Comparison of ENCODE assay signal across 27 cellular contexts in the genomic region with DNA sequence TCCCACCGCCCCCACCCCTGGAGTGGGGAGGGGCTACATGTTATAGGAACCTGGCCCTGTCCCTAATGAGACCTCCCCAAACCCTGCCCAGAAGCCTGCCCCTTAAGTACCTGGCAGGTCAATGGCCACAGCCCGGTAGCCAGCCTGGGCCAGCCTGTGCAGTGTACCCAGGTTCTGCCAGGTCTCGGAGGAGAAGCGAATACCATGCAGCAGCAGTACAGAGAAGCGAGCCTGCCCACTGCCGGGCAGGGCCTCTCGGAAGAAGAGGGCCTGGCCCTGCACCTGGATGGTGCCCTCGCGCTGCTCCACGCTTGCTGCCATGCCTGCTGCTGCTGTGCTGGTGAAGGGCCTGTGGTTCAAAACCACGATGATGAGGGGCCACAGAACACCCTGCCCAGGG.
DNase-seq lines count a peak whose midpoint lies in the region; ATAC-seq and TF ChIP-seq lines count a peak whose summit lies in the region.
"Had no signal": no experiment of that assay in that cellular context is flagged by ENCODE, and none has a peak within 500 bp of the region (broad histone marks: within the 10 kb centered on the region; RNA-seq: fewer than 3 reads in every experiment).

No MANE protein-coding gene starts in this region.

- POLR2A ChIA-PET in RWPE1 (lab: Yijun Ruan, JAX; ENCODE audit: low non-redundant PET), result no interaction called here

- H3K27me3 Mint-ChIP-seq in activated T-cell treated with anti-CD3 and anti-CD28 coated beads, Interleukin-2, amount 50 U/mL, for 24 hours, result no peaks in the 10 kb centered on the region
- no peaks in the 10 kb centered on the region for H3K27me3 Mint-ChIP-seq in memory B cell
- H3K27me3 Mint-ChIP-seq in effector memory CD8-positive, alpha-beta T cell, result no peaks in the 10 kb centered on the region

- DNase-seq in activated T-cell treated with anti-CD3 and anti-CD28 coated beads, Interleukin-2, amount 50 U/mL, for 24 hours, result no peak
- no peak for DNase-seq in activated T-cell treated with anti-CD3 and anti-CD28 coated beads for 4 hours
- DNase-seq in RWPE1 (ENCODE audit: low spot score), result no peak
- no peak for DNase-seq in memory B cell (ENCODE audit: low spot score in 2 of 2)
- DNase-seq in effector memory CD8-positive, alpha-beta T cell, result no peak
- DNase-seq: activated CD4-positive, alpha-beta T cell treated with anti-CD3 and anti-CD28 coated beads for 4 hours; activated CD8-positive, alpha-beta memory T cell treated with anti-CD3 and anti-CD28 coated beads for 24 hours; activated naive CD4-positive, alpha-beta T cell; activated T-cell treated with anti-CD3 and anti-CD28 coated beads, Interleukin-2, amount 50 U/mL, for 4 hours; anterior cingulate cortex; central memory CD4-positive, alpha-beta T cell; COR-L47; DMS79 treated with DMSO at 0.1 percent for 48 hours; esophagus squamous epithelium; foreskin melanocyte; hippocampal formation; immature natural killer cell; NCI-H2171; PC-3; stimulated activated CD4-positive, alpha-beta T cell treated with anti-CD3 and anti-CD28 coated beads, Interleukin-1b, Interleukin-23, amount 100 ng/mL, for 48 hours; stimulated activated CD8-positive, alpha-beta memory T cell treated with anti-CD3 and anti-CD28 coated beads, Interleukin-4, amount 100 ng/mL, for 48 hours; tibial artery had no signal

- TF ChIP-seq CTCF in RWPE1 (conservative IDR thresholded peaks at IDR 0.05; ENCODE audit: low read depth), result no peak

- peaks cover 9% of the 10 kb centered on the region; the same call in 1 of the 2 replicates for H3K36me3 ChIP-seq in BLaER1
- H3K36me3 ChIP-seq: esophagus squamous epithelium, tibial artery had no signal

- ATAC-seq in memory B cell (ENCODE audit: low read depth) (no peak), GM19328 (IDR thresholded peaks at IDR 0.05; ENCODE audit: unreplicated experiment) (no peak), GM18909 (IDR thresholded peaks at IDR 0.05; ENCODE audit: poor library complexity, unreplicated experiment) (no peak)
- no peak for ATAC-seq in effector memory CD8-positive, alpha-beta T cell (replicated peaks)
- ATAC-seq: activated T-cell treated with anti-CD3 and anti-CD28 coated beads, Interleukin-2, amount 50 U/mL, for 4 hours; left colon; PC-3 had no signal

- peak overlapping the region; percentile 18 for H3K4me3 Mint-ChIP-seq in activated T-cell treated with anti-CD3 and anti-CD28 coated beads, Interleukin-2, amount 50 U/mL, for 24 hours
- peak overlapping the region; percentile 55 for H3K4me3 Mint-ChIP-seq in memory B cell
- no peak overlapping the region for H3K4me3 Mint-ChIP-seq in effector memory CD8-positive, alpha-beta T cell
- H3K4me3 Mint-ChIP-seq: T-helper 2 cell treated with Interferon-gamma antibody and Interleukin-4, amounts not matched to agents 5 μg/mL and 100 μg/mL, for 36 hours had no signal

- H3K9ac ChIP-seq in BLaER1, result peak overlapping the region; percentile 52; the same call in 1 of the 2 replicates

- H3K4me2 ChIP-seq in BLaER1, result peak overlapping the region; percentile 99

- H3K4me3 ChIP-seq in BLaER1, result no peak overlapping the region
- H3K4me3 ChIP-seq: esophagus squamous epithelium, tibial artery had no signal

- H3K4me1 Mint-ChIP-seq in activated T-cell treated with anti-CD3 and anti-CD28 coated beads, Interleukin-2, amount 50 U/mL, for 24 hours (ENCODE audit: low read depth), result peaks cover 55% of the 10 kb centered on the region
- peaks cover 25% of the 10 kb centered on the region for H3K4me1 Mint-ChIP-seq in memory B cell
- peaks cover 24 to 33% of the 10 kb centered on the region in 2 donors for H3K4me1 Mint-ChIP-seq in effector memory CD8-positive, alpha-beta T cell (ENCODE audit: low read depth in 2 of 2)

- H3K27me3 ChIP-seq in BLaER1, result no peaks in the 10 kb centered on the region
- H3K27me3 ChIP-seq: esophagus squamous epithelium, tibial artery had no signal

- peaks cover 36% of the 10 kb centered on the region for H3K36me3 Mint-ChIP-seq in activated T-cell treated with anti-CD3 and anti-CD28 coated beads, Interleukin-2, amount 50 U/mL, for 24 hours (ENCODE audit: low read depth)
- no peaks in the 10 kb centered on the region for H3K36me3 Mint-ChIP-seq in memory B cell
- H3K36me3 Mint-ChIP-seq in effector memory CD8-positive, alpha-beta T cell (ENCODE audit: insufficient read depth), result peaks cover 10% of the 10 kb centered on the region
- H3K36me3 Mint-ChIP-seq: immature natural killer cell had no signal

- peak overlapping the region; percentile 95 for H3K27ac ChIP-seq in BLaER1
- peak overlapping the region; percentile 89 for H3K27ac ChIP-seq in RWPE1
- H3K27ac ChIP-seq: tibial artery had no signal

- no peak overlapping the region for H3K27ac Mint-ChIP-seq in activated T-cell treated with anti-CD3 and anti-CD28 coated beads, Interleukin-2, amount 50 U/mL, for 24 hours
- H3K27ac Mint-ChIP-seq in memory B cell, result no peak overlapping the region
- H3K27ac Mint-ChIP-seq in effector memory CD8-positive, alpha-beta T cell, result no peak overlapping the region
- H3K27ac Mint-ChIP-seq: T-helper 2 cell treated with Interferon-gamma antibody and Interleukin-4, amounts not matched to agents 5 μg/mL and 100 μg/mL, for 36 hours had no signal

- H3K9me3 ChIP-seq in BLaER1, result no peaks in the 10 kb centered on the region
- H3K9me3 ChIP-seq: esophagus squamous epithelium, tibial artery had no signal

- CTCF ChIA-PET in RWPE1 (lab: Yijun Ruan, JAX), result no interaction called here

- H3K9me3 Mint-ChIP-seq in activated T-cell treated with anti-CD3 and anti-CD28 coated beads, Interleukin-2, amount 50 U/mL, for 24 hours, result no peaks in the 10 kb centered on the region
- H3K9me3 Mint-ChIP-seq in memory B cell, result no peaks in the 10 kb centered on the region
- H3K9me3 Mint-ChIP-seq in effector memory CD8-positive, alpha-beta T cell, result no peaks in the 10 kb centered on the region
- H3K9me3 Mint-ChIP-seq: activated T-cell treated with anti-CD3 and anti-CD28 coated beads, Interleukin-2, amount 50 U/mL, for 4 hours; T-helper 2 cell treated with Interferon-gamma antibody and Interleukin-4, amounts not matched to agents 5 μg/mL and 100 μg/mL, for 36 hours had no signal

- peaks cover 25% of the 10 kb centered on the region; the same call in 1 of the 2 replicates for H4K20me1 ChIP-seq in BLaER1

- peaks cover 85% of the 10 kb centered on the region for H3K4me1 ChIP-seq in BLaER1

Comparison
In these comparisons a context has a peak if more than half of its experiments do, and no peak if none do; other contexts are left out.
1. H3K4me3 Mint-ChIP-seq: peak in activated T-cell treated with anti-CD3 and anti-CD28 coated beads, Interleukin-2, amount 50 U/mL, for 24 hours (single experiment) and memory B cell (single experiment); none in effector memory CD8-positive, alpha-beta T cell (0 of 2).